8 cellular contexts compared by ENCODE assay signal in genomic region chr20:37346232-37346525, GRCh38. TPM values are rescaled to one million over a fixed set of nuclear protein-coding genes. Genes with fewer than 3 reads are reported as not detected.
DNase-seq lines count a peak whose midpoint lies in the region; ATAC-seq and TF ChIP-seq lines count a peak whose summit lies in the region.

No MANE protein-coding gene starts in this region.

- peaks cover 15% of the 10 kb centered on the region for H3K4me1 Mint-ChIP-seq in activated T-cell treated with anti-CD3 and anti-CD28 coated beads, Interleukin-2, amount 50 U/mL, for 4 hours (ENCODE audit: low read depth)
- peaks cover 19% of the 10 kb centered on the region for H3K4me1 Mint-ChIP-seq in activated T-cell treated with anti-CD3 and anti-CD28 coated beads, Interleukin-2, amount 50 U/mL, for 24 hours (ENCODE audit: low read depth)

- H3K27me3 ChIP-seq in lower lobe of right lung (ENCODE audit: low read depth): no peaks in the 10 kb centered on the region

- peak; percentile 7 to 26 for ATAC-seq in activated T-cell treated with anti-CD3 and anti-CD28 coated beads, Interleukin-2, amount 50 U/mL, for 4 hours
- peak; percentile 1 to 4 for ATAC-seq in lower lobe of right lung
- no peak for ATAC-seq in GM18870 (IDR thresholded peaks at IDR 0.05; ENCODE audit: unreplicated experiment)

- no peak for DNase-seq in activated T-cell treated with anti-CD3 and anti-CD28 coated beads, Interleukin-2, amount 50 U/mL, for 4 hours
- no peak for DNase-seq in activated T-cell treated with anti-CD3 and anti-CD28 coated beads, Interleukin-2, amount 50 U/mL, for 24 hours
- DNase-seq in astrocyte of the hippocampus (ENCODE audit: low read depth, low spot score) (peak; percentile 59), lower lobe of right lung (no peak), mucosa of gallbladder (ENCODE audit: low spot score) (no peak), hippocampal formation (lab: John Stamatoyannopoulos, UW) (no peak)

- H3K9me3 ChIP-seq in lower lobe of right lung: no peaks in the 10 kb centered on the region

- H3K4me3 ChIP-seq in lower lobe of right lung: peak overlapping the region; percentile 64
- H3K4me3 ChIP-seq in urinary bladder (ENCODE audit: low read depth, low read length): peak overlapping the region; percentile 83

- H3K27ac ChIP-seq in lower lobe of right lung: peak overlapping the region; percentile 82
- peak overlapping the region; percentile 84 for H3K27ac ChIP-seq in urinary bladder (ENCODE audit: low read depth)

- TF ChIP-seq CTCF in lower lobe of right lung (IDR thresholded peaks at IDR 0.05): no peak

- no peaks in the 10 kb centered on the region for H3K36me3 ChIP-seq in lower lobe of right lung
- no peaks in the 10 kb centered on the region for H3K36me3 ChIP-seq in urinary bladder (ENCODE audit: insufficient read depth)

- no peaks in the 10 kb centered on the region for H3K36me3 Mint-ChIP-seq in activated T-cell treated with anti-CD3 and anti-CD28 coated beads, Interleukin-2, amount 50 U/mL, for 4 hours (ENCODE audit: insufficient read depth)
- H3K36me3 Mint-ChIP-seq in activated T-cell treated with anti-CD3 and anti-CD28 coated beads, Interleukin-2, amount 50 U/mL, for 24 hours (ENCODE audit: low read depth): no peaks in the 10 kb centered on the region

- intact Hi-C loops in lower lobe of right lung (cut with DNase I): no loop called here

- no peaks in the 10 kb centered on the region for H3K9me3 Mint-ChIP-seq in activated T-cell treated with anti-CD3 and anti-CD28 coated beads, Interleukin-2, amount 50 U/mL, for 4 hours
- H3K9me3 Mint-ChIP-seq in activated T-cell treated with anti-CD3 and anti-CD28 coated beads, Interleukin-2, amount 50 U/mL, for 24 hours: no peaks in the 10 kb centered on the region

- 1% methylated on average over 35 of the region's 35 CpGs for WGBS in urinary bladder

- no peaks in the 10 kb centered on the region for H3K27me3 Mint-ChIP-seq in activated T-cell treated with anti-CD3 and anti-CD28 coated beads, Interleukin-2, amount 50 U/mL, for 4 hours (ENCODE audit: low read depth)
- no peaks in the 10 kb centered on the region for H3K27me3 Mint-ChIP-seq in activated T-cell treated with anti-CD3 and anti-CD28 coated beads, Interleukin-2, amount 50 U/mL, for 24 hours

- H3K4me3 Mint-ChIP-seq in activated T-cell treated with anti-CD3 and anti-CD28 coated beads, Interleukin-2, amount 50 U/mL, for 4 hours: no peak overlapping the region
- no peak overlapping the region for H3K4me3 Mint-ChIP-seq in activated T-cell treated with anti-CD3 and anti-CD28 coated beads, Interleukin-2, amount 50 U/mL, for 24 hours

- H3K4me1 ChIP-seq in lower lobe of right lung (peaks cover 44% of the 10 kb centered on the region), urinary bladder (ENCODE audit: insufficient read depth) (no peaks in the 10 kb centered on the region)

- H3K27ac Mint-ChIP-seq in activated T-cell treated with anti-CD3 and anti-CD28 coated beads, Interleukin-2, amount 50 U/mL, for 24 hours: no peak overlapping the region

RNA-seq across cellular contexts. Expression of gene SRC, which starts 0.2 kb away (rescaled TPM):
- total RNA-seq in activated T-cell treated with anti-CD3 and anti-CD28 coated beads, Interleukin-2, amount 50 U/mL, for 4 hours: 1 to 10 TPM; 2.8 to 4.7 (median 3.8) TPM
- 72.7 TPM for total RNA-seq in lower lobe of right lung
- total RNA-seq in urinary bladder: 26.9 TPM
- polyA plus RNA-seq in urinary bladder: 53.2 TPM
- total RNA-seq in mucosa of gallbladder: 210 TPM

RNA-seq across cellular contexts. Expression of gene MANBAL, which starts 56.7 kb away (rescaled TPM):
- 10 to 100 TPM; 15.3 to 16.6 (median 15.7) TPM for total RNA-seq in activated T-cell treated with anti-CD3 and anti-CD28 coated beads, Interleukin-2, amount 50 U/mL, for 4 hours
- total RNA-seq in lower lobe of right lung: 28.2 TPM
- total RNA-seq in urinary bladder: 14.9 TPM
- polyA plus RNA-seq in urinary bladder: 133 TPM
- total RNA-seq in mucosa of gallbladder: 51.6 TPM
